Comparison of ENCODE assay signal across 26 cellular contexts in the genomic region with DNA sequence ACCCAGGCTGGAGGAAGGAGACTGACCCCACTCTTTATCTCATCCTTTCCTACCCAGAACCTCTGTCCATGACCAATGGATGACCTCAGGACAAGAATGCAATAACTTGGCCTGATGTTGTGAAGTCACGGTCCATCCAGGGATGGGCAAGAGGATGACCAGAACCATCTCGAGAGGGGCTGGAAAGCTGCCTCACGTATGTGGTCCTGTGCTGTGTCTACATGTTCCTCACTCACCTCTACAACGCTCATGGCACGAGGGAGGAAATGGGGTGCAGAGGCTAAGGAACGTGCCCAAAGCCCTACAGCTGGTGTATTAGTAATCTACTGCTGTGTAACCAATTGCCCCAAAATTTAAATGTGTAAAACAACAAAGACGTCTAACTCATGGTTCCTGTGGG. TPM values are rescaled to one million over a fixed set of nuclear protein-coding genes. Genes with fewer than 3 reads are reported as not detected.
DNase-seq lines count a peak whose midpoint lies in the region; ATAC-seq, FAIRE-seq and TF ChIP-seq lines count a peak whose summit lies in the region.
"Had no signal": no experiment of that assay in that cellular context is flagged by ENCODE, and none has a peak within 500 bp of the region (broad histone marks: within the 10 kb centered on the region; RNA-seq: fewer than 3 reads in every experiment).

No MANE protein-coding gene starts in this region.

- H2AFZ ChIP-seq in mesenchymal stem cell (ENCODE audit: low read depth, low read length): no peak overlapping the region
- H2AFZ ChIP-seq in HepG2 (ENCODE audit: low read length): no peak overlapping the region

- H3K27me3 Mint-ChIP-seq in activated T-cell treated with anti-CD3 and anti-CD28 coated beads, Interleukin-2, amount 50 U/mL, for 24 hours: no peaks in the 10 kb centered on the region
- H3K27me3 Mint-ChIP-seq: T-cell had no signal

- H3K14ac ChIP-seq in mesenchymal stem cell (ENCODE audit: low read length in 2 of 2): no peak overlapping the region

- TF ChIP-seq CTCF in Peyer's patch (IDR thresholded peaks at IDR 0.05): no peak
- TF ChIP-seq CTCF in transverse colon (IDR thresholded peaks at IDR 0.05): no peak
- TF ChIP-seq CTCF in HepG2 (CRISPR knock-in tag; IDR thresholded peaks at IDR 0.05): no peak

- no peak overlapping the region for H2BK5ac ChIP-seq in mesenchymal stem cell (ENCODE audit: low read depth, low read length, poor library complexity, severe bottlenecking)

- in situ Hi-C loops in transverse colon (cut with MboI; ENCODE audit: low pct_ligation_motif_present in 1 of 4, low pct_unique_long_range_greater_than_20kb in 1 of 4, low sequenced_read_pairs in 3 of 4): no loop called here
- in situ Hi-C loops in HepG2 (cut with HindIII; ENCODE audit: extremely low pct_ligation_motif_present, low pct_unique_long_range_greater_than_20kb): no loop called here

- 96% methylated on average over 5 of the region's 7 CpGs for WGBS in mesenchymal stem cell
- WGBS in transverse colon (ENCODE audit: low coverage in 1 of 2), 2 donors: 84% methylated on average over 7 of the region's 7 CpGs; no CpG with 5 or more reads in 1 of the 2 donors
- 81% methylated on average over 6 of the region's 7 CpGs for WGBS in HepG2 (ENCODE audit: low lambda C conversion rate)

- H3K27me3 ChIP-seq in Peyer's patch (no peaks in the 10 kb centered on the region), mesenchymal stem cell (ENCODE audit: control insufficient read depth in 1 of 2, insufficient read depth in 1 of 2, low read length in 2 of 2) (no peaks in the 10 kb centered on the region), transverse colon (no peaks in the 10 kb centered on the region), HepG2 (ENCODE audit: control insufficient read depth in 1 of 2, insufficient read depth in 2 of 2, low read length in 2 of 2) (no peaks in the 10 kb centered on the region)
- H3K27me3 ChIP-seq: SJCRH30 had no signal

- no peak for FAIRE-seq in HepG2 (lab: Jason Lieb, UNC)
- FAIRE-seq in GM12892 (lab: Jason Lieb, UNC): no peak
- FAIRE-seq: A204.1, D721Med, K562, keratinocyte had no signal

- TF ChIP-seq EP300 in transverse colon (IDR thresholded peaks at IDR 0.05; ENCODE audit: low read depth) (no peak), HepG2 (IDR thresholded peaks at IDR 0.05; ENCODE audit: low read depth in 2 of 2, low read length in 2 of 2) (no peak), HepG2 (CRISPR knock-in tag; IDR thresholded peaks at IDR 0.05; ENCODE audit: borderline replicate concordance) (no peak)

- peaks cover 4 to 35% (median 8%) of the 10 kb centered on the region in 4 donors for H3K4me1 ChIP-seq in Peyer's patch
- peaks cover 8% of the 10 kb centered on the region for H3K4me1 ChIP-seq in mesenchymal stem cell (ENCODE audit: control insufficient read depth, insufficient read depth, low read depth, low read length)
- peaks cover 7 to 40% (median 25%) of the 10 kb centered on the region in 4 donors for H3K4me1 ChIP-seq in transverse colon
- H3K4me1 ChIP-seq in HepG2 (ENCODE audit: insufficient read depth, low read length): peaks cover 38% of the 10 kb centered on the region
- H3K4me1 ChIP-seq: HAP-1 had no signal

- peaks cover 27% of the 10 kb centered on the region for H3K36me3 Mint-ChIP-seq in activated T-cell treated with anti-CD3 and anti-CD28 coated beads, Interleukin-2, amount 50 U/mL, for 24 hours (ENCODE audit: low read depth)
- H3K36me3 Mint-ChIP-seq: T-cell had no signal

- H3K18ac ChIP-seq in mesenchymal stem cell (ENCODE audit: low read depth in 1 of 2, low read length in 2 of 2): no peak overlapping the region

- H3K23ac ChIP-seq in mesenchymal stem cell (ENCODE audit: low read length in 2 of 2): no peak overlapping the region

- no peaks in the 10 kb centered on the region for H4K20me1 ChIP-seq in HepG2 (ENCODE audit: insufficient read depth, low read length)

- no peak for TF ChIP-seq RAD21 in HepG2 (CRISPR knock-in tag; IDR thresholded peaks at IDR 0.05)

- TF ChIP-seq POLR2A in Peyer's patch (IDR thresholded peaks at IDR 0.05) (no peak), transverse colon (IDR thresholded peaks at IDR 0.05) (no peak), HepG2 (IDR thresholded peaks at IDR 0.05; ENCODE audit: insufficient read depth in 1 of 2, low read depth in 2 of 2, low read length in 2 of 2) (no peak), GM12892 (IDR thresholded peaks at IDR 0.05; ENCODE audit: low read depth, low read length) (no peak)

- H3K27ac ChIP-seq in Peyer's patch: peak overlapping the region in 3 of 4 donors; percentile 14 to 86 (median 80)
- no peak overlapping the region for H3K27ac ChIP-seq in mesenchymal stem cell (ENCODE audit: low read length, poor library complexity, severe bottlenecking)
- H3K27ac ChIP-seq in transverse colon: peak overlapping the region; percentile 87 to 98 (median 94)
- no peak overlapping the region for H3K27ac ChIP-seq in HepG2 (ENCODE audit: extremely low read length, insufficient read depth, low read length)
- H3K27ac ChIP-seq: epithelial cell of prostate, SJCRH30 had no signal

- H3K9ac ChIP-seq in mesenchymal stem cell (ENCODE audit: low read length): no peak overlapping the region
- H3K9ac ChIP-seq in HepG2 (ENCODE audit: insufficient read depth, low read depth, low read length): no peak overlapping the region

- no peak overlapping the region for H2BK120ac ChIP-seq in mesenchymal stem cell (ENCODE audit: low read depth, low read length)

- no peak overlapping the region for H3K27ac Mint-ChIP-seq in activated T-cell treated with anti-CD3 and anti-CD28 coated beads, Interleukin-2, amount 50 U/mL, for 24 hours
- H3K27ac Mint-ChIP-seq: T-cell had no signal

- H4K8ac ChIP-seq in mesenchymal stem cell (ENCODE audit: low read length): peak overlapping the region; percentile 53

- no peak overlapping the region for H2AK5ac ChIP-seq in mesenchymal stem cell (ENCODE audit: low read length, severe bottlenecking)

- H3K4ac ChIP-seq in mesenchymal stem cell (ENCODE audit: low read depth in 1 of 2, low read length in 2 of 2): no peak overlapping the region

- H3K4me3 ChIP-seq in Peyer's patch (no peak overlapping the region), mesenchymal stem cell (ENCODE audit: insufficient read depth in 1 of 2, low read depth in 1 of 2, low read length in 2 of 2) (no peak overlapping the region), transverse colon (no peak overlapping the region), HepG2 (replicated peaks in 1 of 3; ENCODE audit: insufficient read depth in 1 of 3, low read depth in 2 of 3, low read length in 3 of 3) (no peak overlapping the region)
- H3K4me3 ChIP-seq: HAP-1, K562, mucosa of descending colon, SJCRH30 had no signal

- H4K91ac ChIP-seq in mesenchymal stem cell (ENCODE audit: low read length): no peak overlapping the region

- ATAC-seq in HepG2 (no peak), HG02610 (IDR thresholded peaks at IDR 0.05; ENCODE audit: unreplicated experiment) (no peak)
- ATAC-seq: K562, T-cell had no signal

- peaks cover 36% of the 10 kb centered on the region for H3K4me1 Mint-ChIP-seq in activated T-cell treated with anti-CD3 and anti-CD28 coated beads, Interleukin-2, amount 50 U/mL, for 24 hours (ENCODE audit: low read depth)

- H3K79me1 ChIP-seq in mesenchymal stem cell (replicated peaks; ENCODE audit: low read length, poor library complexity, severe bottlenecking): peaks cover 6% of the 10 kb centered on the region

- no peak overlapping the region for H2BK15ac ChIP-seq in mesenchymal stem cell (ENCODE audit: low read depth, poor library complexity, severe bottlenecking)

- H3K9me3 ChIP-seq in Peyer's patch (no peaks in the 10 kb centered on the region), mesenchymal stem cell (ENCODE audit: control insufficient read depth, low read length) (no peaks in the 10 kb centered on the region), transverse colon (no peaks in the 10 kb centered on the region), HepG2 (ENCODE audit: low read length) (no peaks in the 10 kb centered on the region)
- H3K9me3 ChIP-seq: HAP-1, mucosa of descending colon, SJCRH30 had no signal

- no peaks in the 10 kb centered on the region for H3K9me3 Mint-ChIP-seq in activated T-cell treated with anti-CD3 and anti-CD28 coated beads, Interleukin-2, amount 50 U/mL, for 24 hours
- H3K9me3 Mint-ChIP-seq: T-cell had no signal

- no peak overlapping the region for H2BK12ac ChIP-seq in mesenchymal stem cell (ENCODE audit: low read length in 2 of 2)

- CTCF ChIA-PET in HepG2 (lab: Yijun Ruan, JAX; ENCODE audit: low intra/inter-chr PET ratio, low total read pairs): no interaction called here

- BruUV-seq in HepG2 (replicated peaks; lab: Mats Ljungman, UMichigan): no TSS peak

- H3K79me2 ChIP-seq in HepG2 (ENCODE audit: insufficient read depth, low read length): peaks cover 11% of the 10 kb centered on the region

- H3K36me3 ChIP-seq in Peyer's patch (peaks cover 0 to 4% (median 0%) of the 10 kb centered on the region in 3 donors), mesenchymal stem cell (ENCODE audit: control insufficient read depth in 1 of 2, insufficient read depth in 2 of 2, low read depth in 1 of 2, low read length in 2 of 2) (no peaks in the 10 kb centered on the region), transverse colon (no peaks in the 10 kb centered on the region), HepG2 (replicated peaks in 1 of 2; ENCODE audit: control insufficient read depth in 1 of 2, insufficient read depth in 2 of 2, low read length in 2 of 2) (no peaks in the 10 kb centered on the region)
- H3K36me3 ChIP-seq: HAP-1, SJCRH30 had no signal

- H3K4me2 ChIP-seq in mesenchymal stem cell (ENCODE audit: low read length, poor library complexity, severe bottlenecking) (no peak overlapping the region), HepG2 (ENCODE audit: low read depth, low read length) (no peak overlapping the region)

- POLR2A ChIA-PET in HepG2 (lab: Yijun Ruan, JAX): interaction anchor here (0.6 kb wide), 1 partner anchor 10 kb away, joined by 3 read pairs; no protein-coding TSS in a partner anchor

- no peak overlapping the region for H3K4me3 Mint-ChIP-seq in activated T-cell treated with anti-CD3 and anti-CD28 coated beads, Interleukin-2, amount 50 U/mL, for 24 hours

- intact Hi-C loops in transverse colon (cut with DNase I; ENCODE audit: low total_unique reads) (loop anchor here (2.0 kb wide), 1 partner anchor 348 kb away; a partner anchor contains a TSS), HepG2 (cut with micrococcal nuclease; ENCODE audit: unreplicated experiment) (no loop called here)

- DNase-seq in activated T-cell treated with anti-CD3 and anti-CD28 coated beads, Interleukin-2, amount 50 U/mL, for 1 hour: peak; percentile 14
- no peak for DNase-seq in activated T-cell treated with anti-CD3 and anti-CD28 coated beads, Interleukin-2, amount 50 U/mL, for 24 hours
- DNase-seq in Peyer's patch (no peak), mesenchymal stem cell (no peak), transverse colon (no peak), HepG2 (ENCODE audit: low spot score) (no peak), GM12892 (ENCODE audit: insufficient read length) (no peak)
- DNase-seq: activated CD4-positive, alpha-beta T cell treated with anti-CD3 and anti-CD28 coated beads, Interleukin-2, amount 50 U/mL, for 1 hour; activated CD8-positive, alpha-beta memory T cell treated with anti-CD3 and anti-CD28 coated beads, Interleukin-2, amount 50 U/mL, for 4 hours; activated gamma-delta T cell treated with Interleukin-2 at 50 U/mL for 16 hours; anterior cingulate cortex; central memory CD4-positive, alpha-beta T cell; NCI-H1436 treated with DMSO at 0.1 percent for 48 hours; NCI-H510A treated with DMSO at 0.1 percent for 48 hours; stimulated activated CD4-positive, alpha-beta T cell treated with anti-CD3 and anti-CD28 coated beads, Interleukin-4, amount 100 ng/mL, for 1 hour; stimulated activated naive CD4-positive, alpha-beta T cell treated with Interleukin-2 at 50 U/mL for 16 hours; T-cell had no signal

RNA-seq across cellular contexts. Expression of a gene that starts 7.3 kb away (rescaled TPM):
- 10 to 100 TPM; 23.1 to 85.6 (median 56.4) TPM for total RNA-seq in Peyer's patch
- polyA plus RNA-seq in mesenchymal stem cell (2013, experiment 1 of 2): 29.8 TPM
- polyA plus RNA-seq in mesenchymal stem cell (2013, experiment 2 of 2): 29.1 TPM
- total RNA-seq in transverse colon: 100 to 1,000 TPM in 1 of 4 donors, 10 to 100 TPM in 3; 44.2 to 107 (median 60.3) TPM
- total RNA-seq in HepG2 (2016; rRNA removed; fragmentation: Illumina TruSeq; extraction: Trizol): 29.8 and 31.0 TPM in 2 replicates
- total RNA-seq in HepG2 (2016; cell fraction: cytosol; rRNA removed; fragmentation: Illumina TruSeq; extraction: Trizol; ENCODE audit: low read depth): 5.0 and 5.1 TPM in 2 replicates
- 27.9 and 29.1 TPM in 2 replicates for total RNA-seq in HepG2 (2016; cell fraction: insoluble cytoplasmic fraction; rRNA removed; fragmentation: Illumina TruSeq; extraction: Trizol)
- total RNA-seq in HepG2 (2016; cell fraction: membrane; rRNA removed; fragmentation: Illumina TruSeq; extraction: Trizol): 14.7 and 15.1 TPM in 2 replicates
- 13.3 and 14.3 TPM in 2 replicates for total RNA-seq in HepG2 (2016; cell fraction: nucleus; rRNA removed; fragmentation: Illumina TruSeq; extraction: Trizol)
- polyA plus RNA-seq in HepG2 (2011; rRNA removed): 25.4 and 30.1 TPM in 2 replicates
- 33.9 and 64.2 TPM in 2 replicates for polyA plus RNA-seq in HepG2 (2011; cell fraction: cytosol; rRNA removed)
- polyA plus RNA-seq in HepG2 (2011; cell fraction: nucleus; rRNA removed): 25.5 and 25.6 TPM in 2 replicates
- polyA plus RNA-seq in HepG2 (2012): 16.3 and 19.0 TPM in 2 replicates
- 3.8 and 4.0 TPM in 2 replicates for polyA plus RNA-seq in HepG2 (2016; cell fraction: cytosol; fragmentation: Illumina TruSeq; extraction: Trizol; ENCODE audit: low read depth)
- polyA plus RNA-seq in HepG2 (2016; cell fraction: insoluble cytoplasmic fraction; fragmentation: Illumina TruSeq; extraction: Trizol; ENCODE audit: low read depth): 32.7 and 37.0 TPM in 2 replicates
- 9.8 and 10.5 TPM in 2 replicates for polyA plus RNA-seq in HepG2 (2016; cell fraction: membrane; fragmentation: Illumina TruSeq; extraction: Trizol; ENCODE audit: low read depth)
- 21.4 and 22.6 TPM in 2 replicates for polyA plus RNA-seq in HepG2 (2016; cell fraction: nucleus; fragmentation: Illumina TruSeq; extraction: Trizol; ENCODE audit: insufficient read depth, low read depth)
- 23.0 and 26.3 TPM in 2 replicates for polyA minus RNA-seq in HepG2 (2011; rRNA and poly(A)+ RNA removed; ENCODE audit: low replicate concordance)
- polyA minus RNA-seq in HepG2 (2011; cell fraction: cytosol; rRNA and poly(A)+ RNA removed): 12.8 and 16.6 TPM in 2 replicates
- polyA minus RNA-seq in HepG2 (2011; cell fraction: nucleus; rRNA and poly(A)+ RNA removed): 11.3 and 13.7 TPM in 2 replicates
- polyA plus RNA-seq in GM12892 (2012; ENCODE audit: missing spikeins): 20.0 TPM

RNA-seq across cellular contexts. Expression of a gene that starts 45.0 kb away (rescaled TPM):
- total RNA-seq in Peyer's patch (1 to 10 TPM in 2 of 4 donors, not detected in 2; 1.2 TPM), transverse colon (1 to 10 TPM in 1 of 4 donors, not detected in 3; 1.3 TPM), HepG2 (2016; rRNA removed; fragmentation: Illumina TruSeq; extraction: Trizol) (0.20 TPM in 1 of 2 replicates, not detected in the other)
- polyA plus RNA-seq in mesenchymal stem cell (2013, experiment 1 of 2): 0.52 TPM
- 0.68 TPM for polyA plus RNA-seq in mesenchymal stem cell (2013, experiment 2 of 2)
- 0.30 TPM in 1 of 2 replicates, not detected in the other for total RNA-seq in HepG2 (2016; cell fraction: cytosol; rRNA removed; fragmentation: Illumina TruSeq; extraction: Trizol; ENCODE audit: low read depth)
- 0.35 TPM in 1 of 2 replicates, not detected in the other for total RNA-seq in HepG2 (2016; cell fraction: insoluble cytoplasmic fraction; rRNA removed; fragmentation: Illumina TruSeq; extraction: Trizol)
- 0.12 and 0.41 TPM in 2 replicates for total RNA-seq in HepG2 (2016; cell fraction: membrane; rRNA removed; fragmentation: Illumina TruSeq; extraction: Trizol)
- 0.19 and 0.34 TPM in 2 replicates for total RNA-seq in HepG2 (2016; cell fraction: nucleus; rRNA removed; fragmentation: Illumina TruSeq; extraction: Trizol)
- 0.73 and 1.2 TPM in 2 replicates for polyA plus RNA-seq in HepG2 (2011; rRNA removed)
- polyA plus RNA-seq in HepG2 (2011; cell fraction: cytosol; rRNA removed): 0.59 and 1.3 TPM in 2 replicates
- 2.0 and 2.8 TPM in 2 replicates for polyA plus RNA-seq in HepG2 (2011; cell fraction: nucleus; rRNA removed)
- polyA plus RNA-seq in HepG2 (2012): 0.43 and 1.1 TPM in 2 replicates
- 0.08 and 0.16 TPM in 2 replicates for polyA plus RNA-seq in HepG2 (2016; cell fraction: cytosol; fragmentation: Illumina TruSeq; extraction: Trizol; ENCODE audit: low read depth)
- polyA plus RNA-seq in HepG2 (2016; cell fraction: insoluble cytoplasmic fraction; fragmentation: Illumina TruSeq; extraction: Trizol; ENCODE audit: low read depth): not detected in 2 replicates
- polyA plus RNA-seq in HepG2 (2016; cell fraction: membrane; fragmentation: Illumina TruSeq; extraction: Trizol; ENCODE audit: low read depth): 0.21 TPM in 1 of 2 replicates, not detected in the other
- polyA plus RNA-seq in HepG2 (2016; cell fraction: nucleus; fragmentation: Illumina TruSeq; extraction: Trizol; ENCODE audit: insufficient read depth, low read depth): 0.53 TPM in 1 of 2 replicates, not detected in the other
- polyA minus RNA-seq in HepG2 (2011; rRNA and poly(A)+ RNA removed; ENCODE audit: low replicate concordance): 1.0 and 1.7 TPM in 2 replicates
- polyA minus RNA-seq in HepG2 (2011; cell fraction: cytosol; rRNA and poly(A)+ RNA removed): not detected in 2 replicates
- polyA minus RNA-seq in HepG2 (2011; cell fraction: nucleus; rRNA and poly(A)+ RNA removed): 1.3 and 1.6 TPM in 2 replicates
- polyA plus RNA-seq in GM12892 (2012; ENCODE audit: missing spikeins): 0.17 TPM

Comparison
In these comparisons a context has a peak if more than half of its experiments do, and no peak if none do; other contexts are left out.
1. H3K27ac ChIP-seq: peak in Peyer's patch (3 of 4) and transverse colon (4 of 4); none in mesenchymal stem cell (single experiment) and HepG2 (single experiment).